In the genomic region with DNA sequence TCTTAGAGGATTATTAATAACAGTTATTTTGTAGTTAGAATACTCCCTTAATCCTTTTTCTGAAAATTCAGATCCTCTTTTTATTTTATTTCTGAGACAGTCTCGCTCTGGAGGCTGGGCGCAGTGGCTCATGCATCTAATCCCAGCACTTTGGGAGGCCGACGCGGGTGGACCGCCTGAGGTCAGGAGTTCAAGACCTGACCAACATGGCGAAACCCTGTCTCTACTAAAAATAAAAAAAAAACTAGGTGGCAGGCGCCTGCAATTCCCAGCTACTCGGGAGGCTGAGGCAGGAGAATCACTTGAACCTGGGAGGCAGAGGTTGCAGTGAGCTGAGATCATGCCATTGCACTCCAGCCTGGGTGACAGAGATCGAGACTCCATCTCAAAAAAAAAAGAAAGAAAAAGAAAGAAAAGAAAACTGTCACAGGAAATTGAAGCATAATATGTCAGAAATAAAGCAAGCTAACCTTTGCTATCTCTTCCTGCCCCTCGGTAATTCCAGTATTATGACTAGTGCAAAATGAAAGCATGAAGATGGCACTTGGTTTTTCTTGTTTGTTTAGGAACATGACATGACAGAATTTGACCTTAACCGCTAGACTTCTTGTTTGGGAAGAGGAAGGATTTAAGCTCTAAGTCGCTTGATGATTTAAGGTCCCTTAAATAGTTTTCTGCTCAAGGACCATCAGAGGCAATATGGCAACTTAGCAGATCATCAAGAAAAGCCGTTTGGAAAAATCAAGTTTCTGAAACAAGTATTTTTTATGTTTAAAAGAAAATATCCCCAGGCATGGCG, we compare ENCODE assay signal across 1 cellular context.
TF ChIP-seq lines count a peak whose summit lies in the region.

No MANE protein-coding gene starts in this region.

TF ChIP-seq in K562, 482 proteins besides CTCF, POLR2A, EP300 and RAD21 (continued from another document and continues in another):
- TF ChIP-seq, protein P1, sequence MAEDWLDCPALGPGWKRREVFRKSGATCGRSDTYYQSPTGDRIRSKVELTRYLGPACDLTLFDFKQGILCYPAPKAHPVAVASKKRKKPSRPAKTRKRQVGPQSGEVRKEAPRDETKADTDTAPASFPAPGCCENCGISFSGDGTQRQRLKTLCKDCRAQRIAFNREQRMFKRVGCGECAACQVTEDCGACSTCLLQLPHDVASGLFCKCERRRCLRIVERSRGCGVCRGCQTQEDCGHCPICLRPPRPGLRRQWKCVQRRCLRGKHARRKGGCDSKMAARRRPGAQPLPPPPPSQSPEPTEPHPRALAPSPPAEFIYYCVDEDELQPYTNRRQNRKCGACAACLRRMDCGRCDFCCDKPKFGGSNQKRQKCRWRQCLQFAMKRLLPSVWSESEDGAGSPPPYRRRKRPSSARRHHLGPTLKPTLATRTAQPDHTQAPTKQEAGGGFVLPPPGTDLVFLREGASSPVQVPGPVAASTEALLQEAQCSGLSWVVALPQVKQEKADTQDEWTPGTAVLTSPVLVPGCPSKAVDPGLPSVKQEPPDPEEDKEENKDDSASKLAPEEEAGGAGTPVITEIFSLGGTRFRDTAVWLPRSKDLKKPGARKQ (CRISPR knock-in tag; IDR thresholded peaks at IDR 0.05), result no peak
- TF ChIP-seq PTTG1 (tag; IDR thresholded peaks at IDR 0.05; ENCODE audit: low read depth) (no peak), KLF1 (tag; IDR thresholded peaks at IDR 0.05) (no peak), MYBL2 (IDR thresholded peaks at IDR 0.05; ENCODE audit: low read depth) (no peak), MYBL2 (CRISPR knock-in tag; IDR thresholded peaks at IDR 0.05; ENCODE audit: borderline replicate concordance) (no peak), ARID1B (IDR thresholded peaks at IDR 0.05) (peak; percentile 68), ZNF766 (CRISPR knock-in tag; conservative IDR thresholded peaks at IDR 0.05) (peak; percentile 62; the same call in 1 of the 2 replicates), SAFB (IDR thresholded peaks at IDR 0.05; ENCODE audit: borderline replicate concordance, low read depth, low read length) (no peak), ZNF175 (CRISPR knock-in tag; IDR thresholded peaks at IDR 0.05; ENCODE audit: low read depth) (peak; percentile 21; the same call in 1 of the 2 replicates), SLC30A9 (CRISPR knock-in tag; IDR thresholded peaks at IDR 0.05) (no peak), ZEB2 (IDR thresholded peaks at IDR 0.05) (peak; percentile 54; the same call in 1 of the 2 replicates), ZNF384 (IDR thresholded peaks at IDR 0.05; ENCODE audit: low read depth, low read length) (peak; percentile 55; the same call in 1 of the 2 replicates), ATF7 (IDR thresholded peaks at IDR 0.05) (no peak; the same call in 1 of the 2 replicates), ZNF197 (CRISPR knock-in tag; IDR thresholded peaks at IDR 0.05; ENCODE audit: low read depth) (no peak; the same call in 1 of the 2 replicates), NBN (IDR thresholded peaks at IDR 0.05; ENCODE audit: low read depth) (peak; percentile 70), ZNF224 (CRISPR knock-in tag; IDR thresholded peaks at IDR 0.05) (no peak), HNRNPLL (IDR thresholded peaks at IDR 0.05; ENCODE audit: low read depth, low read length, poor library complexity, severe bottlenecking) (no peak), ZNF445 (CRISPR knock-in tag; IDR thresholded peaks at IDR 0.05; ENCODE audit: low read depth) (no peak), CBFA2T2 (conservative IDR thresholded peaks at IDR 0.05) (no peak), LEF1 (IDR thresholded peaks at IDR 0.05) (peak; percentile 84), ZNF778 (CRISPR knock-in tag; IDR thresholded peaks at IDR 0.05) (no peak), ZNF57 (CRISPR knock-in tag; IDR thresholded peaks at IDR 0.05) (no peak), ZNF584 (CRISPR knock-in tag; IDR thresholded peaks at IDR 0.05; ENCODE audit: low read depth) (peak; percentile 72; the same call in 1 of the 2 replicates)
- TF ChIP-seq, protein P2, sequence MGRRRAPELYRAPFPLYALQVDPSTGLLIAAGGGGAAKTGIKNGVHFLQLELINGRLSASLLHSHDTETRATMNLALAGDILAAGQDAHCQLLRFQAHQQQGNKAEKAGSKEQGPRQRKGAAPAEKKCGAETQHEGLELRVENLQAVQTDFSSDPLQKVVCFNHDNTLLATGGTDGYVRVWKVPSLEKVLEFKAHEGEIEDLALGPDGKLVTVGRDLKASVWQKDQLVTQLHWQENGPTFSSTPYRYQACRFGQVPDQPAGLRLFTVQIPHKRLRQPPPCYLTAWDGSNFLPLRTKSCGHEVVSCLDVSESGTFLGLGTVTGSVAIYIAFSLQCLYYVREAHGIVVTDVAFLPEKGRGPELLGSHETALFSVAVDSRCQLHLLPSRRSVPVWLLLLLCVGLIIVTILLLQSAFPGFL (CRISPR knock-in tag; IDR thresholded peaks at IDR 0.05), result no peak
- TF ChIP-seq, protein P3, sequence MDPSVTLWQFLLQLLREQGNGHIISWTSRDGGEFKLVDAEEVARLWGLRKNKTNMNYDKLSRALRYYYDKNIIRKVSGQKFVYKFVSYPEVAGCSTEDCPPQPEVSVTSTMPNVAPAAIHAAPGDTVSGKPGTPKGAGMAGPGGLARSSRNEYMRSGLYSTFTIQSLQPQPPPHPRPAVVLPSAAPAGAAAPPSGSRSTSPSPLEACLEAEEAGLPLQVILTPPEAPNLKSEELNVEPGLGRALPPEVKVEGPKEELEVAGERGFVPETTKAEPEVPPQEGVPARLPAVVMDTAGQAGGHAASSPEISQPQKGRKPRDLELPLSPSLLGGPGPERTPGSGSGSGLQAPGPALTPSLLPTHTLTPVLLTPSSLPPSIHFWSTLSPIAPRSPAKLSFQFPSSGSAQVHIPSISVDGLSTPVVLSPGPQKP (CRISPR knock-in tag; IDR thresholded peaks at IDR 0.05), result no peak
- TF ChIP-seq, protein P4, sequence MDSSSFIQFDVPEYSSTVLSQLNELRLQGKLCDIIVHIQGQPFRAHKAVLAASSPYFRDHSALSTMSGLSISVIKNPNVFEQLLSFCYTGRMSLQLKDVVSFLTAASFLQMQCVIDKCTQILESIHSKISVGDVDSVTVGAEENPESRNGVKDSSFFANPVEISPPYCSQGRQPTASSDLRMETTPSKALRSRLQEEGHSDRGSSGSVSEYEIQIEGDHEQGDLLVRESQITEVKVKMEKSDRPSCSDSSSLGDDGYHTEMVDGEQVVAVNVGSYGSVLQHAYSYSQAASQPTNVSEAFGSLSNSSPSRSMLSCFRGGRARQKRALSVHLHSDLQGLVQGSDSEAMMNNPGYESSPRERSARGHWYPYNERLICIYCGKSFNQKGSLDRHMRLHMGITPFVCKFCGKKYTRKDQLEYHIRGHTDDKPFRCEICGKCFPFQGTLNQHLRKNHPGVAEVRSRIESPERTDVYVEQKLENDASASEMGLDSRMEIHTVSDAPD (CRISPR knock-in tag; IDR thresholded peaks at IDR 0.05), result no peak
- TF ChIP-seq, protein P5, sequence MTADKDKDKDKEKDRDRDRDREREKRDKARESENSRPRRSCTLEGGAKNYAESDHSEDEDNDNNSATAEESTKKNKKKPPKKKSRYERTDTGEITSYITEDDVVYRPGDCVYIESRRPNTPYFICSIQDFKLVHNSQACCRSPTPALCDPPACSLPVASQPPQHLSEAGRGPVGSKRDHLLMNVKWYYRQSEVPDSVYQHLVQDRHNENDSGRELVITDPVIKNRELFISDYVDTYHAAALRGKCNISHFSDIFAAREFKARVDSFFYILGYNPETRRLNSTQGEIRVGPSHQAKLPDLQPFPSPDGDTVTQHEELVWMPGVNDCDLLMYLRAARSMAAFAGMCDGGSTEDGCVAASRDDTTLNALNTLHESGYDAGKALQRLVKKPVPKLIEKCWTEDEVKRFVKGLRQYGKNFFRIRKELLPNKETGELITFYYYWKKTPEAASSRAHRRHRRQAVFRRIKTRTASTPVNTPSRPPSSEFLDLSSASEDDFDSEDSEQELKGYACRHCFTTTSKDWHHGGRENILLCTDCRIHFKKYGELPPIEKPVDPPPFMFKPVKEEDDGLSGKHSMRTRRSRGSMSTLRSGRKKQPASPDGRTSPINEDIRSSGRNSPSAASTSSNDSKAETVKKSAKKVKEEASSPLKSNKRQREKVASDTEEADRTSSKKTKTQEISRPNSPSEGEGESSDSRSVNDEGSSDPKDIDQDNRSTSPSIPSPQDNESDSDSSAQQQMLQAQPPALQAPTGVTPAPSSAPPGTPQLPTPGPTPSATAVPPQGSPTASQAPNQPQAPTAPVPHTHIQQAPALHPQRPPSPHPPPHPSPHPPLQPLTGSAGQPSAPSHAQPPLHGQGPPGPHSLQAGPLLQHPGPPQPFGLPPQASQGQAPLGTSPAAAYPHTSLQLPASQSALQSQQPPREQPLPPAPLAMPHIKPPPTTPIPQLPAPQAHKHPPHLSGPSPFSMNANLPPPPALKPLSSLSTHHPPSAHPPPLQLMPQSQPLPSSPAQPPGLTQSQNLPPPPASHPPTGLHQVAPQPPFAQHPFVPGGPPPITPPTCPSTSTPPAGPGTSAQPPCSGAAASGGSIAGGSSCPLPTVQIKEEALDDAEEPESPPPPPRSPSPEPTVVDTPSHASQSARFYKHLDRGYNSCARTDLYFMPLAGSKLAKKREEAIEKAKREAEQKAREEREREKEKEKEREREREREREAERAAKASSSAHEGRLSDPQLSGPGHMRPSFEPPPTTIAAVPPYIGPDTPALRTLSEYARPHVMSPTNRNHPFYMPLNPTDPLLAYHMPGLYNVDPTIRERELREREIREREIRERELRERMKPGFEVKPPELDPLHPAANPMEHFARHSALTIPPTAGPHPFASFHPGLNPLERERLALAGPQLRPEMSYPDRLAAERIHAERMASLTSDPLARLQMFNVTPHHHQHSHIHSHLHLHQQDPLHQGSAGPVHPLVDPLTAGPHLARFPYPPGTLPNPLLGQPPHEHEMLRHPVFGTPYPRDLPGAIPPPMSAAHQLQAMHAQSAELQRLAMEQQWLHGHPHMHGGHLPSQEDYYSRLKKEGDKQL (CRISPR knock-in tag; IDR thresholded peaks at IDR 0.05; ENCODE audit: borderline replicate concordance), result no peak
- TF ChIP-seq, protein P6, sequence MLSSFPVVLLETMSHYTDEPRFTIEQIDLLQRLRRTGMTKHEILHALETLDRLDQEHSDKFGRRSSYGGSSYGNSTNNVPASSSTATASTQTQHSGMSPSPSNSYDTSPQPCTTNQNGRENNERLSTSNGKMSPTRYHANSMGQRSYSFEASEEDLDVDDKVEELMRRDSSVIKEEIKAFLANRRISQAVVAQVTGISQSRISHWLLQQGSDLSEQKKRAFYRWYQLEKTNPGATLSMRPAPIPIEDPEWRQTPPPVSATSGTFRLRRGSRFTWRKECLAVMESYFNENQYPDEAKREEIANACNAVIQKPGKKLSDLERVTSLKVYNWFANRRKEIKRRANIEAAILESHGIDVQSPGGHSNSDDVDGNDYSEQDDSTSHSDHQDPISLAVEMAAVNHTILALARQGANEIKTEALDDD (IDR thresholded peaks at IDR 0.05), result peak; percentile 44; the same call in 1 of the 2 replicates
- TF ChIP-seq, protein P7, sequence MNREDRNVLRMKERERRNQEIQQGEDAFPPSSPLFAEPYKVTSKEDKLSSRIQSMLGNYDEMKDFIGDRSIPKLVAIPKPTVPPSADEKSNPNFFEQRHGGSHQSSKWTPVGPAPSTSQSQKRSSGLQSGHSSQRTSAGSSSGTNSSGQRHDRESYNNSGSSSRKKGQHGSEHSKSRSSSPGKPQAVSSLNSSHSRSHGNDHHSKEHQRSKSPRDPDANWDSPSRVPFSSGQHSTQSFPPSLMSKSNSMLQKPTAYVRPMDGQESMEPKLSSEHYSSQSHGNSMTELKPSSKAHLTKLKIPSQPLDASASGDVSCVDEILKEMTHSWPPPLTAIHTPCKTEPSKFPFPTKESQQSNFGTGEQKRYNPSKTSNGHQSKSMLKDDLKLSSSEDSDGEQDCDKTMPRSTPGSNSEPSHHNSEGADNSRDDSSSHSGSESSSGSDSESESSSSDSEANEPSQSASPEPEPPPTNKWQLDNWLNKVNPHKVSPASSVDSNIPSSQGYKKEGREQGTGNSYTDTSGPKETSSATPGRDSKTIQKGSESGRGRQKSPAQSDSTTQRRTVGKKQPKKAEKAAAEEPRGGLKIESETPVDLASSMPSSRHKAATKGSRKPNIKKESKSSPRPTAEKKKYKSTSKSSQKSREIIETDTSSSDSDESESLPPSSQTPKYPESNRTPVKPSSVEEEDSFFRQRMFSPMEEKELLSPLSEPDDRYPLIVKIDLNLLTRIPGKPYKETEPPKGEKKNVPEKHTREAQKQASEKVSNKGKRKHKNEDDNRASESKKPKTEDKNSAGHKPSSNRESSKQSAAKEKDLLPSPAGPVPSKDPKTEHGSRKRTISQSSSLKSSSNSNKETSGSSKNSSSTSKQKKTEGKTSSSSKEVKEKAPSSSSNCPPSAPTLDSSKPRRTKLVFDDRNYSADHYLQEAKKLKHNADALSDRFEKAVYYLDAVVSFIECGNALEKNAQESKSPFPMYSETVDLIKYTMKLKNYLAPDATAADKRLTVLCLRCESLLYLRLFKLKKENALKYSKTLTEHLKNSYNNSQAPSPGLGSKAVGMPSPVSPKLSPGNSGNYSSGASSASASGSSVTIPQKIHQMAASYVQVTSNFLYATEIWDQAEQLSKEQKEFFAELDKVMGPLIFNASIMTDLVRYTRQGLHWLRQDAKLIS (CRISPR knock-in tag; IDR thresholded peaks at IDR 0.05), result no peak
- TF ChIP-seq, protein P8, sequence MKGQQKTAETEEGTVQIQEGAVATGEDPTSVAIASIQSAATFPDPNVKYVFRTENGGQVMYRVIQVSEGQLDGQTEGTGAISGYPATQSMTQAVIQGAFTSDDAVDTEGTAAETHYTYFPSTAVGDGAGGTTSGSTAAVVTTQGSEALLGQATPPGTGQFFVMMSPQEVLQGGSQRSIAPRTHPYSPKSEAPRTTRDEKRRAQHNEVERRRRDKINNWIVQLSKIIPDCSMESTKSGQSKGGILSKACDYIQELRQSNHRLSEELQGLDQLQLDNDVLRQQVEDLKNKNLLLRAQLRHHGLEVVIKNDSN (CRISPR knock-in tag; IDR thresholded peaks at IDR 0.05), result no peak
